19 cellular contexts compared by ENCODE assay signal in the genomic region with DNA sequence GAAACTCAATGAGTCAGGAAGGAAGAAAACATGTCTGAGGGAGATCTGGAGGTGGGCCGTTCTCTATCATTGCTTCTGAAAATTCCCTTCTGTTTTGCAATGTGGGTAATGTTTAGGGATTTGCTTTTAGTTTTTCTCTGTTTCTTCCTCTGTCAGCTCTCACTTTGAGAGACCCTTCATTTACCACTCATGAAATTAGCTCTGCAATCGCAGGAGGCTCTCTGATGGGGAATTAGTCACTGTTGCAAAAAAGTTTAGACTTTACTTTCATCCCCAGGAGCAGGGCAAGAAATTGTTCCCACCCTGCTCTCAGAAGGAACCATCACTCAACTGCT.
A peak's percentile ranks its signal among the peaks of the same experiment; 100 is the strongest.
DNase-seq lines count a peak whose midpoint lies in the region; ATAC-seq and TF ChIP-seq lines count a peak whose summit lies in the region.
"Had no signal": no experiment of that assay in that cellular context is flagged by ENCODE, and none has a peak within 500 bp of the region (broad histone marks: within the 10 kb centered on the region; RNA-seq: fewer than 3 reads in every experiment).

No MANE protein-coding gene starts in this region.

- H3K27ac ChIP-seq in angular gyrus (ENCODE audit: low read depth, low read length) (peak overlapping the region; percentile 32), hepatocyte (peak overlapping the region; percentile 9)
- H3K27ac ChIP-seq: BLaER1, cardiac muscle cell, epithelial cell of prostate, neutrophil, PC-9 had no signal

- no peaks in the 10 kb centered on the region for H3K79me2 ChIP-seq in hepatocyte

- peak overlapping the region; percentile 25 for H3K9ac ChIP-seq in skeletal muscle satellite cell (ENCODE audit: low read depth, low read length)
- H3K9ac ChIP-seq: BLaER1 had no signal

- DNase-seq in HFFc6 (no peak), hepatocyte (ENCODE audit: low spot score) (no peak), GM19240 (ENCODE audit: insufficient read length, low spot score) (no peak), GM20000 (ENCODE audit: low spot score) (no peak), NCI-H526 (lab: John Stamatoyannopoulos, UW) (no peak)
- DNase-seq: activated CD8-positive, alpha-beta memory T cell treated with anti-CD3 and anti-CD28 coated beads, Interleukin-2, amount 10 ng/mL, durations not matched to agents 7 days and 5 days; activated naive CD4-positive, alpha-beta T cell treated with Interleukin-2 at 50 U/mL for 16 hours; DMS53; Karpas-422; NCI-H510A treated with DMSO at 0.1 percent for 48 hours had no signal

- TF ChIP-seq CTCF in HFFc6 (IDR thresholded peaks at IDR 0.05), result no peak
- no peak for TF ChIP-seq CTCF in hepatocyte (IDR thresholded peaks at IDR 0.05; ENCODE audit: poor library complexity)
- no peak for TF ChIP-seq CTCF in GM20000 (IDR thresholded peaks at IDR 0.05; ENCODE audit: extremely low read depth, missing control alignments)

- peaks cover 24% of the 10 kb centered on the region for H3K36me3 Mint-ChIP-seq in HFFc6 (ENCODE audit: low read depth)
- peaks cover 12% of the 10 kb centered on the region for H3K36me3 Mint-ChIP-seq in stimulated activated memory B cell treated with anti-CD40 and anti-IgM and Interleukin-4, amounts not matched to agents 10 μg/mL and 1 μg/mL and 100 μg/mL, for 72 hours
- H3K36me3 Mint-ChIP-seq: activated CD8-positive, alpha-beta memory T cell treated with anti-CD3 and anti-CD28 coated beads, Interleukin-2, amount 10 ng/mL, durations not matched to agents 7 days and 5 days had no signal

- H3K4me1 Mint-ChIP-seq in HFFc6 (ENCODE audit: low read depth), result peaks cover 49% of the 10 kb centered on the region
- peaks cover 23% of the 10 kb centered on the region for H3K4me1 Mint-ChIP-seq in stimulated activated memory B cell treated with anti-CD40 and anti-IgM and Interleukin-4, amounts not matched to agents 10 μg/mL and 1 μg/mL and 100 μg/mL, for 72 hours

- no peaks in the 10 kb centered on the region for H4K20me1 ChIP-seq in hepatocyte (ENCODE audit: insufficient read depth, poor library complexity, severe bottlenecking)
- H4K20me1 ChIP-seq: BLaER1 had no signal

- no peak overlapping the region for H3K4me3 ChIP-seq in hepatocyte
- no peak overlapping the region for H3K4me3 ChIP-seq in skeletal muscle satellite cell (ENCODE audit: low read length)
- H3K4me3 ChIP-seq: BLaER1, cardiac muscle cell, PC-9 had no signal

- H2AFZ ChIP-seq in hepatocyte, result no peak overlapping the region
- H2AFZ ChIP-seq: PC-9 had no signal

- H3K27ac Mint-ChIP-seq in HFFc6, result peak overlapping the region; percentile 28
- H3K27ac Mint-ChIP-seq in stimulated activated memory B cell treated with anti-CD40 and anti-IgM and Interleukin-4, amounts not matched to agents 10 μg/mL and 1 μg/mL and 100 μg/mL, for 72 hours, result no peak overlapping the region
- H3K27ac Mint-ChIP-seq: activated CD8-positive, alpha-beta memory T cell treated with anti-CD3 and anti-CD28 coated beads, Interleukin-2, amount 10 ng/mL, durations not matched to agents 7 days and 5 days had no signal

- WGBS in hepatocyte (ENCODE audit: low lambda C conversion rate, missing lambda C conversion rate), result 76% methylated on average over 2 of the region's 2 CpGs

- H3K27me3 Mint-ChIP-seq in HFFc6 (ENCODE audit: insufficient read depth), result no peaks in the 10 kb centered on the region
- H3K27me3 Mint-ChIP-seq in stimulated activated memory B cell treated with anti-CD40 and anti-IgM and Interleukin-4, amounts not matched to agents 10 μg/mL and 1 μg/mL and 100 μg/mL, for 72 hours, result no peaks in the 10 kb centered on the region

- H3K27me3 ChIP-seq in hepatocyte (no peaks in the 10 kb centered on the region), skeletal muscle satellite cell (ENCODE audit: control insufficient read depth, insufficient read depth, low read length) (no peaks in the 10 kb centered on the region)
- H3K27me3 ChIP-seq: BLaER1, cardiac muscle cell, neutrophil had no signal

- H3K4me1 ChIP-seq in hepatocyte (ENCODE audit: insufficient read depth) (peaks cover 24% of the 10 kb centered on the region), skeletal muscle satellite cell (ENCODE audit: control insufficient read depth, insufficient read depth, low read length) (peaks cover 38% of the 10 kb centered on the region)

- H3K9me2 ChIP-seq in hepatocyte (replicated peaks; ENCODE audit: insufficient read depth), result no peaks in the 10 kb centered on the region

- H3K4me2 ChIP-seq in hepatocyte (no peak overlapping the region), skeletal muscle satellite cell (ENCODE audit: low read length) (no peak overlapping the region)
- H3K4me2 ChIP-seq: BLaER1, PC-9 had no signal

- no peak for ATAC-seq in stimulated activated memory B cell treated with anti-CD40 and anti-IgM and Interleukin-4, amounts not matched to agents 10 μg/mL and 1 μg/mL and 100 μg/mL, for 72 hours
- ATAC-seq: activated CD8-positive, alpha-beta memory T cell treated with anti-CD3 and anti-CD28 coated beads, Interleukin-2, amount 10 ng/mL, durations not matched to agents 7 days and 5 days; HCT116 had no signal

- H3K36me3 ChIP-seq in hepatocyte (replicated peaks; ENCODE audit: insufficient read depth, low read depth) (no peaks in the 10 kb centered on the region), skeletal muscle satellite cell (ENCODE audit: insufficient read depth, low read length) (no peaks in the 10 kb centered on the region)
- H3K36me3 ChIP-seq: cardiac muscle cell, neutrophil had no signal

- H3K9me3 ChIP-seq in hepatocyte (ENCODE audit: low read depth) (no peaks in the 10 kb centered on the region), skeletal muscle satellite cell (replicated peaks; ENCODE audit: low read length) (peaks cover 6% of the 10 kb centered on the region)
- H3K9me3 ChIP-seq: neutrophil had no signal

- H3K4me3 Mint-ChIP-seq in HFFc6, result no peak overlapping the region
- no peak overlapping the region for H3K4me3 Mint-ChIP-seq in stimulated activated memory B cell treated with anti-CD40 and anti-IgM and Interleukin-4, amounts not matched to agents 10 μg/mL and 1 μg/mL and 100 μg/mL, for 72 hours
- H3K4me3 Mint-ChIP-seq: activated CD8-positive, alpha-beta memory T cell treated with anti-CD3 and anti-CD28 coated beads, Interleukin-2, amount 10 ng/mL, durations not matched to agents 7 days and 5 days had no signal

- peaks cover 16% of the 10 kb centered on the region for H3K9me3 Mint-ChIP-seq in HFFc6
- peaks cover 5% of the 10 kb centered on the region for H3K9me3 Mint-ChIP-seq in stimulated activated memory B cell treated with anti-CD40 and anti-IgM and Interleukin-4, amounts not matched to agents 10 μg/mL and 1 μg/mL and 100 μg/mL, for 72 hours
